20 cellular contexts compared by ENCODE assay signal in the genomic region with DNA sequence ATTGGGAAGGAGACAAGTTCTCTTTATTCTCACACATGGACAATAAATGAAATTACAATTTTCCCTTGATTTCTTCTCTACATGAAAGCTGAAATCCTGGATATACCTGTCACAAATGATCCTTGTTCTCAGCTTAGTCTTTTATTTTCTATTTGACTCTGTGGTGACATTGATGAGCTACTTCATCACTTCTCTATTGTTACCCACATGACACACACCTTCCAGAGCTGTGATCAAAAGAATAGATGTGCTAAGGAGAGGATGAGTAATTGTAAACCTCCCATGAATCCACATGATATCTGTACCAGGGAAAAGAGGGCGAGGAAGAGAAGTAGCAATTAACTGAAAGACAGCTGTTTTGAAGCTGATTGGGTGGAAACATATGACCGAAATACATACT.
"Had no signal": no experiment of that assay in that cellular context is flagged by ENCODE, and none has a peak within 500 bp of the region (broad histone marks: within the 10 kb centered on the region; RNA-seq: fewer than 3 reads in every experiment).

No MANE protein-coding gene starts in this region.

- DNase-seq: activated CD4-positive, alpha-beta T cell treated with anti-CD3 and anti-CD28 coated beads for 1 hour; activated CD4-positive, alpha-beta T cell treated with anti-CD3 and anti-CD28 coated beads, Interleukin-2, amount 50 U/mL, for 48 hours; activated gamma-delta T cell; effector CD8-positive, alpha-beta T cell; heart right ventricle; kidney glomerular epithelial cell; left ventricle myocardium inferior; mammary epithelial cell; naive B cell; retina; stimulated activated CD8-positive, alpha-beta memory T cell treated with anti-CD3 and anti-CD28 coated beads, Interleukin-4, amount 100 ng/mL, for 48 hours; stimulated activated naive CD4-positive, alpha-beta T cell; substantia nigra; tibial artery; WERI-Rb-1 had no signal

- H3K9me3 ChIP-seq: ascending aorta, esophagus muscularis mucosa, heart right ventricle, left ventricle myocardium inferior, tibial artery had no signal

- H3K79me2 ChIP-seq: parathyroid adenoma had no signal

- H3K36me3 Mint-ChIP-seq: activated naive CD4-positive, alpha-beta T cell treated with anti-CD3 and anti-CD28 coated beads, Interleukin-2, amount 50 U/mL, for 24 hours; naive B cell had no signal

- H3K27me3 ChIP-seq: ascending aorta, esophagus muscularis mucosa, tibial artery had no signal

- H3K9me3 Mint-ChIP-seq: activated naive CD4-positive, alpha-beta T cell treated with anti-CD3 and anti-CD28 coated beads, Interleukin-2, amount 50 U/mL, for 24 hours; dendritic cell treated with granulocyte-macrophage colony-stimulating factor and Interleukin-4, amounts not matched to agents 40 ng/mL and 50 ng/mL, for 4 days; naive B cell had no signal

- H3K4me1 ChIP-seq: ascending aorta, esophagus muscularis mucosa, heart right ventricle, left ventricle myocardium inferior, parathyroid adenoma, tibial artery had no signal

- H3K27ac ChIP-seq: ascending aorta, esophagus muscularis mucosa, heart right ventricle, left ventricle myocardium inferior, parathyroid adenoma, tibial artery, WERI-Rb-1 had no signal

- H3K4me3 ChIP-seq: ascending aorta, esophagus muscularis mucosa, heart right ventricle, left ventricle myocardium inferior, tibial artery had no signal

- H3K4me3 Mint-ChIP-seq: activated naive CD4-positive, alpha-beta T cell treated with anti-CD3 and anti-CD28 coated beads, Interleukin-2, amount 50 U/mL, for 24 hours; dendritic cell treated with granulocyte-macrophage colony-stimulating factor and Interleukin-4, amounts not matched to agents 40 ng/mL and 50 ng/mL, for 4 days; naive B cell had no signal

- ATAC-seq: heart right ventricle had no signal

- H3K27me3 Mint-ChIP-seq: dendritic cell treated with granulocyte-macrophage colony-stimulating factor and Interleukin-4, amounts not matched to agents 40 ng/mL and 50 ng/mL, for 4 days had no signal

- H3K4me1 Mint-ChIP-seq: activated naive CD4-positive, alpha-beta T cell treated with anti-CD3 and anti-CD28 coated beads, Interleukin-2, amount 50 U/mL, for 24 hours; naive B cell had no signal

- H2AFZ ChIP-seq: parathyroid adenoma had no signal

- H3K27ac Mint-ChIP-seq: activated naive CD4-positive, alpha-beta T cell treated with anti-CD3 and anti-CD28 coated beads, Interleukin-2, amount 50 U/mL, for 24 hours; dendritic cell treated with granulocyte-macrophage colony-stimulating factor and Interleukin-4, amounts not matched to agents 40 ng/mL and 50 ng/mL, for 4 days had no signal

- H3K36me3 ChIP-seq: ascending aorta, esophagus muscularis mucosa, heart right ventricle, left ventricle myocardium inferior, tibial artery, WERI-Rb-1 had no signal

- H3K9ac ChIP-seq: parathyroid adenoma had no signal
